ENCODE assay signal across 9 cellular contexts in genomic region chrX:141443922-141444321, GRCh38.
"Had no signal": no experiment of that assay in that cellular context is flagged by ENCODE, and none has a peak within 500 bp of the region (broad histone marks: within the 10 kb centered on the region; RNA-seq: fewer than 3 reads in every experiment).

No MANE protein-coding gene starts in this region.

- FAIRE-seq: H1, H54, HepG2 had no signal

- H3K27ac ChIP-seq: HL-60 had no signal

- H3K4me3 ChIP-seq: GM23338 had no signal

- DNase-seq: H9, HCEC 1CT, HFFc6, KBM-7 had no signal
